In genomic region chr2:217166241-217166640, GRCh38 we compare ENCODE assay signal across 9 cellular contexts.
DNase-seq lines count a peak whose midpoint lies in the region; ATAC-seq and TF ChIP-seq lines count a peak whose summit lies in the region.
"Had no signal": no experiment of that assay in that cellular context is flagged by ENCODE, and none has a peak within 500 bp of the region (broad histone marks: within the 10 kb centered on the region; RNA-seq: fewer than 3 reads in every experiment).

No MANE protein-coding gene starts in this region.

- no peak overlapping the region for H3K27ac ChIP-seq in body of pancreas

- TF ChIP-seq CTCF in body of pancreas (IDR thresholded peaks at IDR 0.05), result peak in 6 of 7 experiments; percentile 17 to 45 (median 26)

- TF ChIP-seq POLR2A in body of pancreas (IDR thresholded peaks at IDR 0.05), result no peak

- WGBS in body of pancreas, 2 donors, result 24 to 31% methylated on average over 2 of the region's 2 CpGs

- no peak overlapping the region for H3K4me3 ChIP-seq in body of pancreas

- no peaks in the 10 kb centered on the region for H3K4me1 ChIP-seq in body of pancreas

- ATAC-seq in body of pancreas (no peak), HG03457 (IDR thresholded peaks at IDR 0.05; ENCODE audit: unreplicated experiment) (no peak), GM18873 (IDR thresholded peaks at IDR 0.05; ENCODE audit: low FRiP score, unreplicated experiment) (no peak)
- ATAC-seq: activated T-cell treated with anti-CD3 and anti-CD28 coated beads, Interleukin-2, amount 50 U/mL, for 72 hours had no signal

- intact Hi-C loops in body of pancreas (cut with DNase I), result no loop called here

- H3K27me3 ChIP-seq in body of pancreas, result peaks cover 0 to 3% of the 10 kb centered on the region in 2 donors

- H3K36me3 ChIP-seq in body of pancreas (replicated peaks in 1 of 2; ENCODE audit: insufficient read depth in 1 of 2, low read depth in 2 of 2), result no peaks in the 10 kb centered on the region

- DNase-seq in NCI-H526 (lab: John Stamatoyannopoulos, UW) (peak; percentile 3 to 43), NCI-H526 treated with DMSO at 0.1 percent for 48 hours (lab: John Stamatoyannopoulos, UW) (no peak), NCI-H2196 (lab: John Stamatoyannopoulos, UW; ENCODE audit: unreplicated experiment) (peak; percentile 48), body of pancreas (peak in 1 of 4 donors; percentile 10), left kidney (ENCODE audit: low read depth, low spot score) (peak; percentile 69), ureter (ENCODE audit: low spot score) (no peak)

- no peaks in the 10 kb centered on the region for H3K9me3 ChIP-seq in body of pancreas

Comparison
In these comparisons a context has a peak if more than half of its experiments do, and no peak if none do; other contexts are left out.
1. DNase-seq: peak in NCI-H526 (2 of 2), NCI-H2196 (single experiment) and left kidney (single experiment); none in NCI-H526 treated with DMSO at 0.1 percent for 48 hours (single experiment) and ureter (single experiment).